In the genomic region with DNA sequence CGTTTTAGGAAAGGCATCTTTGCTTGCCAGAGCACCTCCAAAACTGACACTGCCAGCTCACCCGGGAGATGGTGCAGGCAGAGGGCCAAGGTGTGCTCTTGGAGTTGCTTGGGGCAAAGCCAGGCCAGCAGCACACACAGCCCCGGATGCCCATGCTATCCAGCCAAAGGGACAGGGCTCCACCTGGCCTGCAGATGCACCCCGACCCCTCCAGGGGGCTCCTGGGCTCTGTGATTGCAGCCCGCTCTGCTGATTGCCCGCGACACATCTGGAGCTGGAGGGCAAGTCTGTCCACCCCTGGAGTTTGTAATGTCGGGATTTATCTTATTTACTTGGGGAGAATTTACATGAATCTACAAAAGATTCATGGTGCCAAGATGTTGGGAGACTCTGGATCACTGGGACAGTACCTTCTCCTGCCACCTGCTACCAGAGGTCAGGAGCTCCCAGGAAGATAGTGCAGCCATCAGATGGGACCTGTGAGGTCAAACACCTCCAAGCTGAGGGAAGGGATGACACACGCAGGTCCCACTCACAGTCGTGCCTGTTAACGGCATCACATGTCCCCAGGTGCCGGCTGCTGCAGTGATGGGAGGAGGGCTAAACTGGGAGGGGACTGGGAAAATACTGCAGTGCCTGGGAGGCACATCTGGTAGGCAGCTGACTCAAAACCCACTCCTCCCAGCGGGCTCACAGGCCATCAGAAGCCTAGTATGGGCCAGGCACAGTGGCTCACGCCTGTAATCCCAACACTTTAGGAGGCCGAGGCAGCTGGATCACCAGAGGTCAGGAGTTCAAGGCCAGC, we compare ENCODE assay signal across 8 cellular contexts. TPM values are rescaled to one million over a fixed set of nuclear protein-coding genes. Genes with fewer than 3 reads are reported as not detected.
DNase-seq lines count a peak whose midpoint lies in the region; ATAC-seq, FAIRE-seq and TF ChIP-seq lines count a peak whose summit lies in the region.

No MANE protein-coding gene starts in this region.

- H3K9me2 ChIP-seq in PC-3 (replicated peaks; ENCODE audit: low read length) = no peaks in the 10 kb centered on the region

- H3F3A ChIP-seq in PC-3 (ENCODE audit: low read length, unreplicated experiment) = no peaks in the 10 kb centered on the region

- no peaks in the 10 kb centered on the region for H3K9me3 Mint-ChIP-seq in activated CD4-positive, alpha-beta memory T cell treated with anti-CD3 and anti-CD28 coated beads for 36 hours
- H3K9me3 Mint-ChIP-seq in activated CD4-positive, alpha-beta memory T cell treated with anti-CD3 and anti-CD28 coated beads, Interleukin-2, amount 10 ng/mL, durations not matched to agents 7 days and 5 days = no peaks in the 10 kb centered on the region
- peaks cover 2% of the 10 kb centered on the region for H3K9me3 Mint-ChIP-seq in astrocyte (ENCODE audit: unreplicated experiment)

- peaks cover 2% of the 10 kb centered on the region for H3K36me3 Mint-ChIP-seq in activated CD4-positive, alpha-beta memory T cell treated with anti-CD3 and anti-CD28 coated beads for 36 hours
- H3K36me3 Mint-ChIP-seq in activated CD4-positive, alpha-beta memory T cell treated with anti-CD3 and anti-CD28 coated beads, Interleukin-2, amount 10 ng/mL, durations not matched to agents 7 days and 5 days (ENCODE audit: low read depth) = no peaks in the 10 kb centered on the region
- H3K36me3 Mint-ChIP-seq in astrocyte (ENCODE audit: low read depth, unreplicated experiment) = peaks cover 1% of the 10 kb centered on the region

- H3K27me3 Mint-ChIP-seq in activated CD4-positive, alpha-beta memory T cell treated with anti-CD3 and anti-CD28 coated beads for 36 hours = no peaks in the 10 kb centered on the region
- no peaks in the 10 kb centered on the region for H3K27me3 Mint-ChIP-seq in activated CD4-positive, alpha-beta memory T cell treated with anti-CD3 and anti-CD28 coated beads, Interleukin-2, amount 10 ng/mL, durations not matched to agents 7 days and 5 days
- peaks cover 38% of the 10 kb centered on the region for H3K27me3 Mint-ChIP-seq in astrocyte (ENCODE audit: low read depth, unreplicated experiment)

- H3K27ac ChIP-seq in PC-3 (ENCODE audit: low read length) = no peak overlapping the region
- H3K27ac ChIP-seq in astrocyte (ENCODE audit: low read depth, low read length) = no peak overlapping the region

- H3K4me3 Mint-ChIP-seq in activated CD4-positive, alpha-beta memory T cell treated with anti-CD3 and anti-CD28 coated beads for 36 hours = no peak overlapping the region
- no peak overlapping the region for H3K4me3 Mint-ChIP-seq in activated CD4-positive, alpha-beta memory T cell treated with anti-CD3 and anti-CD28 coated beads, Interleukin-2, amount 10 ng/mL, durations not matched to agents 7 days and 5 days
- H3K4me3 Mint-ChIP-seq in astrocyte (ENCODE audit: unreplicated experiment) = no peak overlapping the region

- H4K20me1 ChIP-seq in PC-3 (ENCODE audit: low read length) (no peaks in the 10 kb centered on the region), astrocyte (ENCODE audit: insufficient read depth, low read length) (no peaks in the 10 kb centered on the region)

- H3K36me3 ChIP-seq in PC-3 (ENCODE audit: low read depth, low read length) = no peaks in the 10 kb centered on the region
- H3K36me3 ChIP-seq in astrocyte (ENCODE audit: insufficient read depth, low read length) = no peaks in the 10 kb centered on the region
- no peaks in the 10 kb centered on the region for H3K36me3 ChIP-seq in kidney epithelial cell (ENCODE audit: control insufficient read depth, insufficient read depth, low read length)

- FAIRE-seq in astrocyte (lab: Jason Lieb, UNC) (no peak), urothelium cell line (lab: Jason Lieb, UNC) (peak; percentile 50)

- no peak overlapping the region for H3K27ac Mint-ChIP-seq in activated CD4-positive, alpha-beta memory T cell treated with anti-CD3 and anti-CD28 coated beads for 36 hours
- no peak overlapping the region for H3K27ac Mint-ChIP-seq in activated CD4-positive, alpha-beta memory T cell treated with anti-CD3 and anti-CD28 coated beads, Interleukin-2, amount 10 ng/mL, durations not matched to agents 7 days and 5 days
- no peak overlapping the region for H3K27ac Mint-ChIP-seq in astrocyte (ENCODE audit: unreplicated experiment)

- H3K4me1 Mint-ChIP-seq in activated CD4-positive, alpha-beta memory T cell treated with anti-CD3 and anti-CD28 coated beads for 36 hours (ENCODE audit: low read depth) = no peaks in the 10 kb centered on the region
- no peaks in the 10 kb centered on the region for H3K4me1 Mint-ChIP-seq in activated CD4-positive, alpha-beta memory T cell treated with anti-CD3 and anti-CD28 coated beads, Interleukin-2, amount 10 ng/mL, durations not matched to agents 7 days and 5 days
- H3K4me1 Mint-ChIP-seq in astrocyte (ENCODE audit: low read depth, unreplicated experiment) = peaks cover 16% of the 10 kb centered on the region

- peak; percentile 96 for ATAC-seq in PC-3
- no peak for ATAC-seq in HG03159 (IDR thresholded peaks at IDR 0.05; ENCODE audit: unreplicated experiment)

- DNase-seq in activated CD4-positive, alpha-beta memory T cell treated with anti-CD3 and anti-CD28 coated beads for 36 hours = peak; percentile 54
- no peak for DNase-seq in activated CD4-positive, alpha-beta memory T cell treated with anti-CD3 and anti-CD28 coated beads, Interleukin-2, amount 10 ng/mL, durations not matched to agents 7 days and 5 days
- DNase-seq in PC-3 (peak; percentile 72), astrocyte (ENCODE audit: low read depth) (no peak), kidney epithelial cell (ENCODE audit: low read depth) (no peak), urothelium cell line (ENCODE audit: low spot score) (peak; percentile 79), GF-D8 (lab: John Stamatoyannopoulos, UW) (no peak)

- H3K4me3 ChIP-seq in PC-3 (ENCODE audit: low read length) (no peak overlapping the region), astrocyte (ENCODE audit: insufficient read depth, low read depth, low read length) (no peak overlapping the region), kidney epithelial cell (ENCODE audit: low read depth, low read length) (no peak overlapping the region)

- H3K9ac ChIP-seq in PC-3 (ENCODE audit: low read length) = no peak overlapping the region
- no peak overlapping the region for H3K9ac ChIP-seq in astrocyte (ENCODE audit: low read length)

- H3K4me2 ChIP-seq in PC-3 (ENCODE audit: low read length) (no peak overlapping the region), astrocyte (ENCODE audit: low read length) (no peak overlapping the region)

- H3K9me3 ChIP-seq in PC-3 (ENCODE audit: low read length) (no peaks in the 10 kb centered on the region), astrocyte (ENCODE audit: insufficient read depth, low read depth, low read length) (no peaks in the 10 kb centered on the region)

- CTCF ChIA-PET in activated CD4-positive, alpha-beta memory T cell treated with anti-CD3 and anti-CD28 coated beads for 36 hours (lab: Charles Lee) = interaction anchor here (0.5 to 2.0 kb wide), 11 partner anchors 8 to 1498 kb away, joined by 3 to 6 read pairs (median 3); a partner anchor contains a TSS
- CTCF ChIA-PET in activated CD4-positive, alpha-beta memory T cell treated with anti-CD3 and anti-CD28 coated beads, Interleukin-2, amount 10 ng/mL, durations not matched to agents 7 days and 5 days (lab: Charles Lee) = interaction anchor here (1.0 to 1.3 kb wide), 4 partner anchors 36 to 265 kb away, joined by 3 to 4 read pairs (median 3); no protein-coding TSS in a partner anchor
- CTCF ChIA-PET in PC-3 (lab: Charles Lee) = interaction anchor here (0.6 to 1.0 kb wide), 3 partner anchors 11 to 187 kb away, joined by 3 to 6 read pairs (median 4); no protein-coding TSS in a partner anchor

- H3K79me2 ChIP-seq in PC-3 (ENCODE audit: low read length) (no peaks in the 10 kb centered on the region), astrocyte (ENCODE audit: insufficient read depth, low read length) (no peaks in the 10 kb centered on the region)

- BruUV-seq in PC-3 (replicated peaks; lab: Mats Ljungman, UMichigan) = no TSS peak

- peak; percentile 71 for TF ChIP-seq CTCF in PC-3 (conservative IDR thresholded peaks at IDR 0.05; ENCODE audit: low read depth, low read length)
- TF ChIP-seq CTCF in astrocyte (IDR thresholded peaks at IDR 0.05; ENCODE audit: insufficient read depth, low read depth, low read length) = peak; percentile 66
- peak; percentile 87 for TF ChIP-seq CTCF in kidney epithelial cell (IDR thresholded peaks at IDR 0.05; ENCODE audit: insufficient read depth, low read length, poor library complexity, severe bottlenecking)

- H2AFZ ChIP-seq in PC-3 (ENCODE audit: low read length) (no peak overlapping the region), astrocyte (ENCODE audit: low read depth, low read length) (no peak overlapping the region)

- POLR2A ChIA-PET in activated CD4-positive, alpha-beta memory T cell treated with anti-CD3 and anti-CD28 coated beads for 36 hours (lab: Charles Lee) = no interaction called here
- POLR2A ChIA-PET in activated CD4-positive, alpha-beta memory T cell treated with anti-CD3 and anti-CD28 coated beads, Interleukin-2, amount 10 ng/mL, durations not matched to agents 7 days and 5 days (lab: Charles Lee) = interaction anchor here (1.2 to 1.6 kb wide), 2 partner anchors 122 to 183 kb away, joined by 4 to 5 read pairs; a partner anchor contains a TSS
- POLR2A ChIA-PET in PC-3 (lab: Charles Lee; ENCODE audit: unreplicated experiment) = no interaction called here

- H3K4me1 ChIP-seq in PC-3 (ENCODE audit: insufficient read depth, low read length) = peaks cover 6% of the 10 kb centered on the region; the same call in 1 of the 2 replicates
- H3K4me1 ChIP-seq in astrocyte (ENCODE audit: insufficient read depth, low read length) = peaks cover 6% of the 10 kb centered on the region

- no peaks in the 10 kb centered on the region for H3K27me3 ChIP-seq in PC-3 (ENCODE audit: low read length)
- no peaks in the 10 kb centered on the region for H3K27me3 ChIP-seq in astrocyte (ENCODE audit: insufficient read depth, low read length)
- H3K27me3 ChIP-seq in kidney epithelial cell (ENCODE audit: control insufficient read depth, insufficient read depth, low read length) = no peaks in the 10 kb centered on the region

- intact Hi-C loops in activated CD4-positive, alpha-beta memory T cell treated with anti-CD3 and anti-CD28 coated beads for 36 hours (cut with micrococcal nuclease) = no loop called here
- intact Hi-C loops in PC-3 (cut with micrococcal nuclease) = no loop called here

RNA-seq across cellular contexts. Expression of a gene that starts 17.2 kb away (rescaled TPM):
- 10 to 100 TPM; 35.7 to 37.7 TPM for total RNA-seq in activated CD4-positive, alpha-beta memory T cell treated with anti-CD3 and anti-CD28 coated beads for 36 hours
- 10 to 100 TPM; 24.9 to 25.0 TPM for total RNA-seq in activated CD4-positive, alpha-beta memory T cell treated with anti-CD3 and anti-CD28 coated beads, Interleukin-2, amount 10 ng/mL, durations not matched to agents 7 days and 5 days
- total RNA-seq in PC-3 (2014; rRNA removed) (8.0 and 8.6 TPM in 2 replicates), astrocyte (1.2 and 1.4 TPM in 2 replicates), kidney epithelial cell (2.9 and 3.1 TPM in 2 replicates)

RNA-seq across cellular contexts. Expression of a gene that starts 38.2 kb away (rescaled TPM):
- 10 to 100 TPM; 23.6 to 25.3 TPM for total RNA-seq in activated CD4-positive, alpha-beta memory T cell treated with anti-CD3 and anti-CD28 coated beads for 36 hours
- 100 to 1,000 TPM; 126 to 128 TPM for total RNA-seq in activated CD4-positive, alpha-beta memory T cell treated with anti-CD3 and anti-CD28 coated beads, Interleukin-2, amount 10 ng/mL, durations not matched to agents 7 days and 5 days
- total RNA-seq in PC-3 (2014; rRNA removed) = 0.87 TPM in 1 of 2 replicates, not detected in the other
- total RNA-seq in astrocyte = 0.30 and 0.48 TPM in 2 replicates
- not detected in 2 replicates for total RNA-seq in kidney epithelial cell

RNA-seq across cellular contexts. Expression of a gene that starts 58.2 kb away (rescaled TPM):
- total RNA-seq in activated CD4-positive, alpha-beta memory T cell treated with anti-CD3 and anti-CD28 coated beads for 36 hours = 100 to 1,000 TPM; 106 to 108 TPM
- 100 to 1,000 TPM; 145 to 146 TPM for total RNA-seq in activated CD4-positive, alpha-beta memory T cell treated with anti-CD3 and anti-CD28 coated beads, Interleukin-2, amount 10 ng/mL, durations not matched to agents 7 days and 5 days
- 1.3 and 4.4 TPM in 2 replicates for total RNA-seq in PC-3 (2014; rRNA removed)
- total RNA-seq in astrocyte = 2.4 and 2.7 TPM in 2 replicates
- total RNA-seq in kidney epithelial cell = 8.1 and 9.7 TPM in 2 replicates

Comparison
In these comparisons a context has a peak if more than half of its experiments do, and no peak if none do; other contexts are left out.
1. DNase-seq: peak in activated CD4-positive, alpha-beta memory T cell treated with anti-CD3 and anti-CD28 coated beads for 36 hours (single experiment), PC-3 (single experiment) and urothelium cell line (single experiment); none in activated CD4-positive, alpha-beta memory T cell treated with anti-CD3 and anti-CD28 coated beads, Interleukin-2, amount 10 ng/mL, durations not matched to agents 7 days and 5 days (single experiment), astrocyte (single experiment), kidney epithelial cell (single experiment) and GF-D8 (single experiment).
2. RNA of a gene that starts 38.2 kb away (total RNA-seq): 126 to 128 TPM in activated CD4-positive, alpha-beta memory T cell treated with anti-CD3 and anti-CD28 coated beads, Interleukin-2, amount 10 ng/mL, durations not matched to agents 7 days and 5 days and 23.6 to 25.3 TPM in activated CD4-positive, alpha-beta memory T cell treated with anti-CD3 and anti-CD28 coated beads for 36 hours; 0.87 TPM in PC-3, 0.30 to 0.48 TPM in astrocyte and not detected in kidney epithelial cell; every median in the first group is over 10 times any median in the second.
3. RNA of a gene that starts 58.2 kb away (total RNA-seq): 145 to 146 TPM in activated CD4-positive, alpha-beta memory T cell treated with anti-CD3 and anti-CD28 coated beads, Interleukin-2, amount 10 ng/mL, durations not matched to agents 7 days and 5 days and 106 to 108 TPM in activated CD4-positive, alpha-beta memory T cell treated with anti-CD3 and anti-CD28 coated beads for 36 hours; 8.1 to 9.7 TPM in kidney epithelial cell, 1.3 to 4.4 TPM in PC-3 and 2.4 to 2.7 TPM in astrocyte; every median in the first group is over 10 times any median in the second.
4. Peak in every context shown above with its lines, with median percentiles within 50 percentile points of each other: CTCF ChIP-seq.